5 cellular contexts compared by ENCODE assay signal in the genomic region with DNA sequence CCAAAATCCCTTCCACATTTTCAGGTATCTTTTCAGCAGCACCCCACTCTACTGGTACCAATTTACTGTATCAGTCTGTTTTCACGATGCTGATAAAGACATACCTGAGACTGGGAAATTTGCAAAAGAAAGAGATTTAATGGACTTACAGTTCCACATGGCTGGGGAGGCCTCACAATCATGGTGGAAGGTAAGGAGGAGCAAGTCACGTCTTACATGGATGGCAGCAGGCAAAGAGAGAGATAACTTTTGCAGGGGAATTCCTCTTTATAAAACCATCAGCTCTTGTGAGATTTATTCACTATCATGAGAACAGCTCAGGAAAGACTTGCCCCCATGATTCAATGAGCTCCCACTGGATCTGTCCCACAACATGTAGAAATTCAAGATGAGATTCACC. TPM values are rescaled to one million over a fixed set of nuclear protein-coding genes. Genes with fewer than 3 reads are reported as not detected.
"Had no signal": no experiment of that assay in that cellular context is flagged by ENCODE, and none has a peak within 500 bp of the region (broad histone marks: within the 10 kb centered on the region; RNA-seq: fewer than 3 reads in every experiment).

No MANE protein-coding gene starts in this region.

RNA-seq across cellular contexts. Expression of a gene that starts 18.7 kb away (rescaled TPM):
- total RNA-seq: GM23338, H1, H9, HT-29, IMR-90 had no signal
- polyA plus RNA-seq: H1, IMR-90 had no signal
